In genomic region chr3:195582947-195583346, GRCh38 we compare ENCODE assay signal across 18 cellular contexts. TPM values are rescaled to one million over a fixed set of nuclear protein-coding genes. Genes with fewer than 3 reads are reported as not detected.
DNase-seq lines count a peak whose midpoint lies in the region; ATAC-seq, FAIRE-seq and TF ChIP-seq lines count a peak whose summit lies in the region.
"Had no signal": no experiment of that assay in that cellular context is flagged by ENCODE, and none has a peak within 500 bp of the region (broad histone marks: within the 10 kb centered on the region; RNA-seq: fewer than 3 reads in every experiment).

No MANE protein-coding gene starts in this region.

- H3K4me1 Mint-ChIP-seq in progenitor cell of endocrine pancreas (ENCODE audit: low read depth): peaks cover 2% of the 10 kb centered on the region
- H3K4me1 Mint-ChIP-seq: activated B cell treated with CpG ODN at 0.5 μM for 24 hours had no signal

- DNase-seq in ELF-1 (ENCODE audit: low read depth, low spot score) (peak; percentile 14), OCI-LY7 (ENCODE audit: low spot score) (peak; percentile 10), head of caudate nucleus (peak in 26 of 42 donors; percentile 15 to 75 (median 44)), progenitor cell of endocrine pancreas (ENCODE audit: low spot score, unreplicated experiment) (no peak), GM19239 (ENCODE audit: insufficient read length, low spot score) (no peak), LoVo (ENCODE audit: low spot score) (no peak)
- DNase-seq: activated B cell treated with CpG ODN at 0.5 μM for 24 hours; amniotic stem cell; CD4-positive, CD25-positive, alpha-beta regulatory T cell; effector memory CD4-positive, alpha-beta T cell; glutamatergic neuron; NCI-H1105; NCI-H82; stimulated activated CD4-positive, alpha-beta T cell treated with anti-CD3 and anti-CD28 coated beads, Interleukin-4, amount 100 ng/mL, for 24 hours; stimulated activated naive CD4-positive, alpha-beta T cell treated with Interleukin-2 at 50 U/mL for 16 hours had no signal

- H3K9me3 ChIP-seq in OCI-LY7 (ENCODE audit: low read length): no peaks in the 10 kb centered on the region
- H3K9me3 ChIP-seq: SJSA1 had no signal

- H3K4me3 ChIP-seq in OCI-LY7 (ENCODE audit: low read depth, low read length, poor library complexity, severe bottlenecking): no peak overlapping the region
- H3K4me3 ChIP-seq: SJSA1 had no signal

- no peaks in the 10 kb centered on the region for H3K9me2 ChIP-seq in OCI-LY7 (ENCODE audit: insufficient read depth, low read length)

- intact Hi-C loops in OCI-LY7 (cut with micrococcal nuclease; ENCODE audit: unreplicated experiment) (no loop called here), head of caudate nucleus (cut with DNase I) (no loop called here)

- no peaks in the 10 kb centered on the region for H3K36me3 Mint-ChIP-seq in progenitor cell of endocrine pancreas (ENCODE audit: insufficient read depth)
- H3K36me3 Mint-ChIP-seq: CD4-positive, CD25-positive, alpha-beta regulatory T cell had no signal

- no peak overlapping the region for H3K27ac Mint-ChIP-seq in progenitor cell of endocrine pancreas
- H3K27ac Mint-ChIP-seq: activated B cell treated with CpG ODN at 0.5 μM for 24 hours; CD4-positive, CD25-positive, alpha-beta regulatory T cell had no signal

- TF ChIP-seq CTCF in OCI-LY7 (conservative IDR thresholded peaks at IDR 0.05; ENCODE audit: low read length) (no peak), progenitor cell of endocrine pancreas (IDR thresholded peaks at IDR 0.05; ENCODE audit: unreplicated experiment) (peak; percentile 10)

- no peak overlapping the region for H3K4me3 Mint-ChIP-seq in progenitor cell of endocrine pancreas (ENCODE audit: low read depth)
- H3K4me3 Mint-ChIP-seq: activated B cell treated with CpG ODN at 0.5 μM for 24 hours; CD4-positive, CD25-positive, alpha-beta regulatory T cell had no signal

- no peaks in the 10 kb centered on the region for H3K9me3 Mint-ChIP-seq in progenitor cell of endocrine pancreas (ENCODE audit: low read depth)
- H3K9me3 Mint-ChIP-seq: activated B cell treated with CpG ODN at 0.5 μM for 24 hours; CD4-positive, CD25-positive, alpha-beta regulatory T cell had no signal

- H2AFZ ChIP-seq in OCI-LY7 (ENCODE audit: low read length): no peak overlapping the region

- H3K36me3 ChIP-seq in OCI-LY7 (ENCODE audit: insufficient read depth, low read length): no peaks in the 10 kb centered on the region
- H3K36me3 ChIP-seq: SJSA1 had no signal

- POLR2A ChIA-PET in OCI-LY7 (lab: Charles Lee): interaction anchor here (1.5 to 2.2 kb wide), 2 partner anchors 15 to 17 kb away, joined by 3 to 9 read pairs; no protein-coding TSS in a partner anchor

- CTCF ChIA-PET in OCI-LY7 (lab: Charles Lee; ENCODE audit: unreplicated experiment): no interaction called here

- peaks cover 5% of the 10 kb centered on the region for H3K27me3 Mint-ChIP-seq in progenitor cell of endocrine pancreas
- H3K27me3 Mint-ChIP-seq: activated B cell treated with CpG ODN at 0.5 μM for 24 hours had no signal

- peaks cover 3% of the 10 kb centered on the region for H3K4me1 ChIP-seq in OCI-LY7 (ENCODE audit: insufficient read depth, low read length, poor library complexity, severe bottlenecking)
- H3K4me1 ChIP-seq: SJSA1 had no signal

- no peaks in the 10 kb centered on the region for H4K20me1 ChIP-seq in OCI-LY7 (ENCODE audit: insufficient read depth, low read length)

- no peak overlapping the region for H3K27ac ChIP-seq in OCI-LY7 (ENCODE audit: low read depth, low read length, poor library complexity, severe bottlenecking)
- H3K27ac ChIP-seq: SJSA1 had no signal

- ATAC-seq in HG03045 (IDR thresholded peaks at IDR 0.05; ENCODE audit: unreplicated experiment) (no peak), GM21825 (IDR thresholded peaks at IDR 0.05; ENCODE audit: unreplicated experiment) (no peak)

- no peak for FAIRE-seq in GM19239 (lab: Jason Lieb, UNC)

- H3K4me2 ChIP-seq in OCI-LY7 (ENCODE audit: low read length): no peak overlapping the region

- no TSS peak for BruUV-seq in OCI-LY7 (replicated peaks; lab: Mats Ljungman, UMichigan)

- H3K79me2 ChIP-seq in OCI-LY7 (ENCODE audit: insufficient read depth, low read depth, low read length): no peaks in the 10 kb centered on the region

RNA-seq across cellular contexts. Expression of gene APOD, which starts 0.8 kb away (rescaled TPM):
- total RNA-seq in OCI-LY7 (2014; rRNA removed; shearing (Covaris generic)): not detected in 2 replicates
- total RNA-seq in OCI-LY7 (2022): not detected in 2 replicates
- not detected in 2 replicates for total RNA-seq in progenitor cell of endocrine pancreas
- total RNA-seq: CD4-positive, CD25-positive, alpha-beta regulatory T cell; SJSA1 had no signal

RNA-seq across cellular contexts. Expression of gene PPP1R2, which starts 39.8 kb away (rescaled TPM):
- total RNA-seq in OCI-LY7 (2014; rRNA removed; shearing (Covaris generic)): 239 and 294 TPM in 2 replicates
- total RNA-seq in OCI-LY7 (2022): 86.5 and 91.9 TPM in 2 replicates
- 17.5 and 22.6 TPM in 2 replicates for total RNA-seq in progenitor cell of endocrine pancreas

Comparison
In these comparisons a context has a peak if more than half of its experiments do, and no peak if none do; other contexts are left out.
1. DNase-seq: peak in ELF-1 (single experiment), OCI-LY7 (single experiment) and head of caudate nucleus (26 of 42); none in progenitor cell of endocrine pancreas (single experiment), GM19239 (single experiment) and LoVo (single experiment).